Comparison of ENCODE assay signal across 10 cellular contexts in genomic region chr11:96013459-96014213, GRCh38.
DNase-seq lines count a peak whose midpoint lies in the region; ATAC-seq and TF ChIP-seq lines count a peak whose summit lies in the region.
"Had no signal": no experiment of that assay in that cellular context is flagged by ENCODE, and none has a peak within 500 bp of the region (broad histone marks: within the 10 kb centered on the region; RNA-seq: fewer than 3 reads in every experiment).

No MANE protein-coding gene starts in this region.

- H3K4me3 ChIP-seq in left ventricle myocardium inferior: no peak overlapping the region
- no peak overlapping the region for H3K4me3 ChIP-seq in heart right ventricle
- no peak overlapping the region for H3K4me3 ChIP-seq in endodermal cell (ENCODE audit: low read length)
- H3K4me3 ChIP-seq in thymus (ENCODE audit: low read length): no peak overlapping the region

- H3K9me3 Mint-ChIP-seq in endodermal cell: no peaks in the 10 kb centered on the region

- H3K27me3 ChIP-seq in left ventricle myocardium inferior (ENCODE audit: low read depth) (no peaks in the 10 kb centered on the region), heart right ventricle (no peaks in the 10 kb centered on the region), endodermal cell (ENCODE audit: control insufficient read depth, insufficient read depth, low read length, poor library complexity, severe bottlenecking) (no peaks in the 10 kb centered on the region), thymus (ENCODE audit: control insufficient read depth, insufficient read depth) (no peaks in the 10 kb centered on the region)

- 76 to 80% methylated on average over 17 of the region's 17 CpGs for WGBS in heart right ventricle, 2 donors
- 75 to 82% methylated on average over 9 to 17 of the region's 17 CpGs for WGBS in endodermal cell (ENCODE audit: insufficient coverage in 1 of 2, insufficient read length in 1 of 2), 2 experiments
- 48% methylated on average over 17 of the region's 17 CpGs for WGBS in thymus

- no peaks in the 10 kb centered on the region for H3K36me3 Mint-ChIP-seq in endodermal cell (ENCODE audit: low read depth)

- H3K9me3 ChIP-seq in left ventricle myocardium inferior (replicated peaks): no peaks in the 10 kb centered on the region
- H3K9me3 ChIP-seq in heart right ventricle: no peaks in the 10 kb centered on the region
- no peaks in the 10 kb centered on the region for H3K9me3 ChIP-seq in endodermal cell (ENCODE audit: control insufficient read depth, low read length)
- H3K9me3 ChIP-seq in thymus (ENCODE audit: control insufficient read depth): no peaks in the 10 kb centered on the region

- H3K27ac ChIP-seq in left ventricle myocardium inferior (replicated peaks) (peak overlapping the region; percentile 52), heart right ventricle (peak overlapping the region in 2 of 10 donors; percentile 14 to 33), endodermal cell (ENCODE audit: low read depth, low read length) (peak overlapping the region; percentile 92), thymus (ENCODE audit: low read depth) (peak overlapping the region; percentile 62)

- intact Hi-C loops in left ventricle myocardium inferior (cut with micrococcal nuclease) (no loop called here), heart right ventricle (cut with DNase I) (loop anchor here in 1 of 10 donors (5.0 kb wide), 1 partner anchor 329 kb away; the partner anchor contains the start of gene MAML2)

- H3K27me3 Mint-ChIP-seq in endodermal cell (ENCODE audit: insufficient read depth): no peaks in the 10 kb centered on the region

- peaks cover 30% of the 10 kb centered on the region for H3K4me1 Mint-ChIP-seq in endodermal cell

- no peaks in the 10 kb centered on the region for H3K36me3 ChIP-seq in left ventricle myocardium inferior
- no peaks in the 10 kb centered on the region for H3K36me3 ChIP-seq in heart right ventricle
- H3K36me3 ChIP-seq in endodermal cell (ENCODE audit: control insufficient read depth, insufficient read depth, low read length): no peaks in the 10 kb centered on the region
- H3K36me3 ChIP-seq in thymus (ENCODE audit: control insufficient read depth, insufficient read depth): no peaks in the 10 kb centered on the region

- H3K9ac ChIP-seq in endodermal cell (ENCODE audit: extremely low read depth, low read length, poor library complexity, severe bottlenecking): no peak overlapping the region

- ATAC-seq in heart right ventricle (no peak), GM19452 (IDR thresholded peaks at IDR 0.05; ENCODE audit: unreplicated experiment) (no peak), HG02852 (IDR thresholded peaks at IDR 0.05; ENCODE audit: unreplicated experiment) (no peak)

- H3K27ac Mint-ChIP-seq in endodermal cell: peak overlapping the region; percentile 8

- H3K4me1 ChIP-seq in left ventricle myocardium inferior (peaks cover 17% of the 10 kb centered on the region), heart right ventricle (peaks cover 0 to 32% (median 9%) of the 10 kb centered on the region in 9 donors), endodermal cell (ENCODE audit: control insufficient read depth, insufficient read depth, low read length) (no peaks in the 10 kb centered on the region), thymus (ENCODE audit: control insufficient read depth, insufficient read depth, low read length) (peaks cover 10% of the 10 kb centered on the region)

- DNase-seq in left ventricle myocardium inferior: no peak
- DNase-seq in heart right ventricle: no peak
- DNase-seq in UCSD-AML1 (lab: John Stamatoyannopoulos, UW; ENCODE audit: unreplicated experiment): peak; percentile 11
- peak; percentile 64 for DNase-seq in endodermal cell
- DNase-seq in iPS-NIHi7 (ENCODE audit: extremely low spot score): no peak
- DNase-seq: NCI-H2107, T1000 had no signal

- no peak overlapping the region for H3K4me3 Mint-ChIP-seq in endodermal cell

- TF ChIP-seq CTCF in left ventricle myocardium inferior (IDR thresholded peaks at IDR 0.05; ENCODE audit: borderline replicate concordance): no peak
- TF ChIP-seq CTCF in heart right ventricle (IDR thresholded peaks at IDR 0.05): no peak
- no peak for TF ChIP-seq CTCF in endodermal cell (conservative IDR thresholded peaks at IDR 0.05)

Comparison
In these comparisons a context has a peak if more than half of its experiments do, and no peak if none do; other contexts are left out.
1. DNase-seq: peak in UCSD-AML1 (single experiment) and endodermal cell (single experiment); none in left ventricle myocardium inferior (single experiment), heart right ventricle (0 of 2) and iPS-NIHi7 (single experiment).